In genomic region chr20:50248104-50248631, GRCh38 we compare ENCODE assay signal across 15 cellular contexts. TPM values are rescaled to one million over a fixed set of nuclear protein-coding genes. Genes with fewer than 3 reads are reported as not detected.
DNase-seq lines count a peak whose midpoint lies in the region; TF ChIP-seq lines count a peak whose summit lies in the region.
"Had no signal": no experiment of that assay in that cellular context is flagged by ENCODE, and none has a peak within 500 bp of the region (broad histone marks: within the 10 kb centered on the region; RNA-seq: fewer than 3 reads in every experiment).

No MANE protein-coding gene starts in this region.

- no peaks in the 10 kb centered on the region for H3K36me3 Mint-ChIP-seq in endothelial cell (ENCODE audit: low read depth, unreplicated experiment)

- H3K4me2 ChIP-seq in PC-9 (peak overlapping the region; percentile 76), osteoblast (ENCODE audit: insufficient read depth, low read length) (no peak overlapping the region)
- H3K4me2 ChIP-seq: KMS-11 had no signal

- TF ChIP-seq CTCF in PC-9 (conservative IDR thresholded peaks at IDR 0.05) (no peak), osteoblast (IDR thresholded peaks at IDR 0.05; ENCODE audit: extremely low read depth, low read depth, low read length) (no peak), endothelial cell (IDR thresholded peaks at IDR 0.05; ENCODE audit: unreplicated experiment) (no peak)

- H3K36me3 ChIP-seq in PC-9 (ENCODE audit: low read depth): no peaks in the 10 kb centered on the region
- H3K36me3 ChIP-seq in osteoblast (ENCODE audit: insufficient read depth, low read length): no peaks in the 10 kb centered on the region
- H3K36me3 ChIP-seq: BLaER1 treated with 17β-estradiol and CSF1 and Interleukin-3, amounts not matched to agents 10 nM and 100 nM; prostate gland; SJCRH30 had no signal

- POLR2A ChIA-PET in PC-9 (lab: Charles Lee; ENCODE audit: unreplicated experiment): interaction anchor here (0.5 to 0.6 kb wide), 4 partner anchors 12 to 312 kb away, joined by 3 read pairs; partner anchors contain the start of gene RNF114

- H3K9me3 ChIP-seq in PC-9 (ENCODE audit: insufficient read depth, low read depth) (no peaks in the 10 kb centered on the region), osteoblast (ENCODE audit: low read depth, low read length) (no peaks in the 10 kb centered on the region)
- H3K9me3 ChIP-seq: BLaER1 treated with 17β-estradiol and CSF1 and Interleukin-3, amounts not matched to agents 10 nM and 100 nM; prostate gland; SJCRH30 had no signal

- no TSS peak for BruUV-seq in PC-9 (replicated peaks; lab: Mats Ljungman, UMichigan)

- DNase-seq in CD1c-positive myeloid dendritic cell (ENCODE audit: extremely low spot score): peak; percentile 57
- DNase-seq in PC-9: peak; percentile 65 to 88
- DNase-seq in fibroblast of gingiva (ENCODE audit: low read depth): peak; percentile 46
- DNase-seq in osteoblast (ENCODE audit: insufficient read length, low spot score, missing footprints): peak; percentile 96
- DNase-seq in NCI-H1930 (lab: John Stamatoyannopoulos, UW): no peak
- no peak for DNase-seq in activated T-cell treated with anti-CD3 and anti-CD28 coated beads for 4 hours
- DNase-seq in NCI-H1105 (lab: John Stamatoyannopoulos, UW): no peak
- DNase-seq in endothelial cell (ENCODE audit: low spot score): no peak
- DNase-seq: cerebellar nuclear complex; NCI-H2227 treated with DMSO at 0.1 percent for 48 hours; SJCRH30; stimulated activated CD4-positive, alpha-beta T cell treated with anti-CD3 and anti-CD28 coated beads, Interleukin-4, amount 100 ng/mL, for 4 hours had no signal

- H3K27me3 ChIP-seq in PC-9 (ENCODE audit: insufficient read depth, low read depth) (no peaks in the 10 kb centered on the region), osteoblast (ENCODE audit: insufficient read depth, low read length) (no peaks in the 10 kb centered on the region)
- H3K27me3 ChIP-seq: BLaER1 treated with 17β-estradiol and CSF1 and Interleukin-3, amounts not matched to agents 10 nM and 100 nM had no signal

- peaks cover 100% of the 10 kb centered on the region for H3K4me1 ChIP-seq in PC-9 (replicated peaks; ENCODE audit: insufficient read depth)
- peaks cover 37% of the 10 kb centered on the region for H3K4me1 ChIP-seq in osteoblast (ENCODE audit: insufficient read depth, low read length)

- H3F3A ChIP-seq in PC-9 (ENCODE audit: insufficient read depth, low read depth): peaks cover 95% of the 10 kb centered on the region

- H3K4me3 Mint-ChIP-seq in endothelial cell (ENCODE audit: unreplicated experiment): no peak overlapping the region

- H3K4me1 Mint-ChIP-seq in endothelial cell (ENCODE audit: unreplicated experiment): peaks cover 11% of the 10 kb centered on the region

- H4K20me1 ChIP-seq in PC-9 (ENCODE audit: insufficient read depth) (no peaks in the 10 kb centered on the region), osteoblast (ENCODE audit: insufficient read depth, low read length) (no peaks in the 10 kb centered on the region)
- H4K20me1 ChIP-seq: BLaER1 treated with 17β-estradiol and CSF1 and Interleukin-3, amounts not matched to agents 10 nM and 100 nM had no signal

- H3K9me3 Mint-ChIP-seq in endothelial cell (ENCODE audit: unreplicated experiment): no peaks in the 10 kb centered on the region

- H3K4me3 ChIP-seq in PC-9 (peak overlapping the region; percentile 49; the same call in 1 of the 2 replicates), osteoblast (ENCODE audit: insufficient read depth, low read length) (no peak overlapping the region)
- H3K4me3 ChIP-seq: BLaER1 treated with 17β-estradiol and CSF1 and Interleukin-3, amounts not matched to agents 10 nM and 100 nM; prostate gland; SJCRH30 had no signal

- H3K79me2 ChIP-seq in PC-9 (ENCODE audit: low read depth): peaks cover 50% of the 10 kb centered on the region
- no peaks in the 10 kb centered on the region for H3K79me2 ChIP-seq in osteoblast (ENCODE audit: insufficient read depth, low read length)

- peak overlapping the region; percentile 99 for H3K27ac ChIP-seq in PC-9
- peak overlapping the region; percentile 56 for H3K27ac ChIP-seq in osteoblast (ENCODE audit: low read depth, low read length)
- H3K27ac ChIP-seq: KMS-11, SJCRH30 had no signal

- peaks cover 6% of the 10 kb centered on the region for H3K27me3 Mint-ChIP-seq in endothelial cell (ENCODE audit: unreplicated experiment)

- CTCF ChIA-PET in PC-9 (lab: Charles Lee): interaction anchor here (0.7 kb wide), 1 partner anchor 216 kb away, joined by 3 read pairs; no protein-coding TSS in a partner anchor

- H3K27ac Mint-ChIP-seq in endothelial cell (ENCODE audit: unreplicated experiment): no peak overlapping the region

- H3K9me2 ChIP-seq in PC-9 (ENCODE audit: insufficient read depth): no peaks in the 10 kb centered on the region

- H2AFZ ChIP-seq in PC-9 (0 out of 2 replicates have a peak overlapping the region, but pooled peaks have one; percentile 6), osteoblast (ENCODE audit: low read length) (peak overlapping the region; percentile 49)

- intact Hi-C loops in PC-9 (cut with micrococcal nuclease; ENCODE audit: unreplicated experiment): no loop called here

RNA-seq across cellular contexts. Expression of gene CEBPB, which starts 57.5 kb away (rescaled TPM):
- total RNA-seq in PC-9 (2021): 112 and 117 TPM in 2 replicates
- total RNA-seq in osteoblast: 75.7 and 79.3 TPM in 2 replicates
- total RNA-seq in endothelial cell (ENCODE audit: unreplicated experiment): 28.1 TPM

Comparison
In these comparisons a context has a peak if more than half of its experiments do, and no peak if none do; other contexts are left out.
1. DNase-seq: peak in CD1c-positive myeloid dendritic cell (single experiment), PC-9 (2 of 2), fibroblast of gingiva (single experiment) and osteoblast (single experiment); none in NCI-H1930 (0 of 2), activated T-cell treated with anti-CD3 and anti-CD28 coated beads for 4 hours (single experiment), NCI-H1105 (single experiment) and endothelial cell (single experiment).